8 cellular contexts compared by ENCODE assay signal in genomic region chr20:49277786-49278035, GRCh38. TPM values are rescaled to one million over a fixed set of nuclear protein-coding genes. Genes with fewer than 3 reads are reported as not detected.
DNase-seq lines count a peak whose midpoint lies in the region; ATAC-seq and TF ChIP-seq lines count a peak whose summit lies in the region.

No MANE protein-coding gene starts in this region.

- CTCF ChIA-PET in BJ (lab: Yijun Ruan, JAX), result no interaction called here

- ATAC-seq in natural killer cell (no peak), HG02759 (IDR thresholded peaks at IDR 0.05; ENCODE audit: unreplicated experiment) (no peak), HG03571 (IDR thresholded peaks at IDR 0.05; ENCODE audit: unreplicated experiment) (no peak)

- H3K4me3 Mint-ChIP-seq in natural killer cell, result peak overlapping the region; percentile 97

- H3K27me3 ChIP-seq in BJ (ENCODE audit: control insufficient read depth, insufficient read depth, low read length) (no peaks in the 10 kb centered on the region), KMS-11 (ENCODE audit: insufficient read depth, low read depth) (no peaks in the 10 kb centered on the region), colonic mucosa (no peaks in the 10 kb centered on the region)

- H3K79me2 ChIP-seq in KMS-11 (ENCODE audit: insufficient read depth, low read depth), result peaks cover 61% of the 10 kb centered on the region

- H3K4me3 ChIP-seq in BJ (ENCODE audit: low read depth, low read length) (peak overlapping the region; percentile 91), KMS-11 (IDR thresholded peaks at IDR 0.05; ENCODE audit: insufficient read depth, low read depth, low read length) (no peak overlapping the region), colonic mucosa (peak overlapping the region; percentile 46)

- peaks cover 6% of the 10 kb centered on the region in 2 donors for H3K9me3 Mint-ChIP-seq in natural killer cell

- peaks cover 32% of the 10 kb centered on the region for H3K36me3 Mint-ChIP-seq in natural killer cell

- H3K9ac ChIP-seq in KMS-11, result peak overlapping the region; percentile 92
- peak overlapping the region; percentile 96 to 99 for H3K9ac ChIP-seq in colonic mucosa (ENCODE audit: low read depth in 2 of 2, low read length in 2 of 2)

- no peak for TF ChIP-seq CTCF in BJ (IDR thresholded peaks at IDR 0.05; ENCODE audit: insufficient read depth, low read depth, low read length)
- no peak for TF ChIP-seq CTCF in KMS-11 (conservative IDR thresholded peaks at IDR 0.05; ENCODE audit: low read depth, low read length)
- TF ChIP-seq CTCF in colonic mucosa (IDR thresholded peaks at IDR 0.05), result no peak
- no peak for TF ChIP-seq CTCF in natural killer cell (IDR thresholded peaks at IDR 0.05)

- intact Hi-C loops in colonic mucosa (cut with DNase I), result no loop called here
- intact Hi-C loops in natural killer cell (cut with micrococcal nuclease), result loop anchor here (1.0 to 10.0 kb wide), 4 partner anchors 45 to 387 kb away; partner anchors contain the start of genes CSE1L and DDX27

- peaks cover 28% of the 10 kb centered on the region for H3K36me3 ChIP-seq in BJ (ENCODE audit: control insufficient read depth, insufficient read depth, low read length)
- H3K36me3 ChIP-seq in KMS-11 (ENCODE audit: insufficient read depth), result peaks cover 41% of the 10 kb centered on the region
- H3K36me3 ChIP-seq in colonic mucosa, result peaks cover 26% of the 10 kb centered on the region

- no peaks in the 10 kb centered on the region for H3K9me3 ChIP-seq in colonic mucosa

- H4K20me1 ChIP-seq in KMS-11 (ENCODE audit: insufficient read depth), result peaks cover 25% of the 10 kb centered on the region

- H3K27ac ChIP-seq in KMS-11, result peak overlapping the region; percentile 78
- H3K27ac ChIP-seq in colonic mucosa, result peak overlapping the region; percentile 90

- H2AFZ ChIP-seq in KMS-11 (ENCODE audit: low read depth), result peak overlapping the region; percentile 62

- H3K4me1 Mint-ChIP-seq in natural killer cell, result peaks cover 64 to 78% of the 10 kb centered on the region in 2 donors

- DNase-seq in BJ (ENCODE audit: low read depth) (no peak), colonic mucosa (no peak), natural killer cell (no peak), NCI-H2227 treated with DMSO at 0.1 percent for 48 hours (lab: John Stamatoyannopoulos, UW) (no peak), iPS-NIHi7 (ENCODE audit: extremely low spot score) (no peak)

- H3K4me2 ChIP-seq in KMS-11, result peak overlapping the region; percentile 83; the same call in 1 of the 2 replicates

- peak overlapping the region; percentile 94 to 95 for H3K27ac Mint-ChIP-seq in natural killer cell

- no peaks in the 10 kb centered on the region for H3K27me3 Mint-ChIP-seq in natural killer cell (ENCODE audit: low read depth in 2 of 2)

- peaks cover 74% of the 10 kb centered on the region for H3K4me1 ChIP-seq in KMS-11 (ENCODE audit: low read depth, poor library complexity, severe bottlenecking)
- peaks cover 13% of the 10 kb centered on the region for H3K4me1 ChIP-seq in colonic mucosa

- POLR2A ChIA-PET in BJ (lab: Charles Lee), result interaction anchor here (0.5 to 0.7 kb wide), 2 partner anchors 8 to 11 kb away, joined by 3 to 5 read pairs; no protein-coding TSS in a partner anchor

RNA-seq across cellular contexts. Expression of gene ZNFX1, which starts 0.1 kb away (rescaled TPM):
- polyA plus RNA-seq in BJ (2011; rRNA removed), result 11.2 and 12.8 TPM in 2 replicates
- polyA minus RNA-seq in BJ (2011; rRNA and poly(A)+ RNA removed), result 33.7 and 43.7 TPM in 2 replicates
- total RNA-seq in colonic mucosa, result 10 to 100 TPM; 22.7 to 26.7 TPM
- 10 to 100 TPM; 55.8 to 58.5 (median 57.8) TPM for total RNA-seq in natural killer cell

RNA-seq across cellular contexts. Expression of gene DDX27, which starts 58.5 kb away (rescaled TPM):
- polyA plus RNA-seq in BJ (2011; rRNA removed), result 26.3 and 31.9 TPM in 2 replicates
- polyA minus RNA-seq in BJ (2011; rRNA and poly(A)+ RNA removed), result 19.7 and 30.0 TPM in 2 replicates
- total RNA-seq in colonic mucosa (10 to 100 TPM; 26.3 to 44.5 TPM), natural killer cell (10 to 100 TPM; 71.5 to 91.3 (median 75.9) TPM)
